ENCODE assay signal across 1 cellular context in genomic region chr13:33542309-33543088, GRCh38.
TF ChIP-seq lines count a peak whose summit lies in the region.

No MANE protein-coding gene starts in this region.

TF ChIP-seq in A549, 52 proteins besides CTCF, POLR2A, EP300 and RAD21 (continued from another document):
- TF ChIP-seq, protein P1, sequence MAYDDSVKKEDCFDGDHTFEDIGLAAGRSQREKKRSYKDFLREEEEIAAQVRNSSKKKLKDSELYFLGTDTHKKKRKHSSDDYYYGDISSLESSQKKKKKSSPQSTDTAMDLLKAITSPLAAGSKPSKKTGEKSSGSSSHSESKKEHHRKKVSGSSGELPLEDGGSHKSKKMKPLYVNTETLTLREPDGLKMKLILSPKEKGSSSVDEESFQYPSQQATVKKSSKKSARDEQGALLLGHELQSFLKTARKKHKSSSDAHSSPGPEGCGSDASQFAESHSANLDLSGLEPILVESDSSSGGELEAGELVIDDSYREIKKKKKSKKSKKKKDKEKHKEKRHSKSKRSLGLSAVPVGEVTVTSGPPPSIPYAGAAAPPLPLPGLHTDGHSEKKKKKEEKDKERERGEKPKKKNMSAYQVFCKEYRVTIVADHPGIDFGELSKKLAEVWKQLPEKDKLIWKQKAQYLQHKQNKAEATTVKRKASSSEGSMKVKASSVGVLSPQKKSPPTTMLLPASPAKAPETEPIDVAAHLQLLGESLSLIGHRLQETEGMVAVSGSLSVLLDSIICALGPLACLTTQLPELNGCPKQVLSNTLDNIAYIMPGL (CRISPR knock-in tag; IDR thresholded peaks at IDR 0.05; ENCODE audit: borderline replicate concordance), result no peak
- no peak for TF ChIP-seq NR3C1 (IDR thresholded peaks at IDR 0.05)
- TF ChIP-seq MYC (IDR thresholded peaks at IDR 0.05; ENCODE audit: borderline replicate concordance, low read length), result peak; percentile 57; the same call in 1 of the 2 replicates
- no peak for TF ChIP-seq TFCP2L1 (CRISPR knock-in tag; IDR thresholded peaks at IDR 0.05)
- TF ChIP-seq USF2 (IDR thresholded peaks at IDR 0.05), result no peak
- TF ChIP-seq KDM1A (IDR thresholded peaks at IDR 0.05; ENCODE audit: low read depth), result no peak
- TF ChIP-seq, protein P2, sequence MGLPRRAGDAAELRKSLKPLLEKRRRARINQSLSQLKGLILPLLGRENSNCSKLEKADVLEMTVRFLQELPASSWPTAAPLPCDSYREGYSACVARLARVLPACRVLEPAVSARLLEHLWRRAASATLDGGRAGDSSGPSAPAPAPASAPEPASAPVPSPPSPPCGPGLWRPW (IDR thresholded peaks at IDR 0.05), result no peak
- no peak for TF ChIP-seq RNF2 (IDR thresholded peaks at IDR 0.05; ENCODE audit: borderline replicate concordance, low read depth)
- TF ChIP-seq RCOR1 (IDR thresholded peaks at IDR 0.05; ENCODE audit: low read depth, low read length), result no peak
- peak; percentile 97 for TF ChIP-seq E2F6 (IDR thresholded peaks at IDR 0.05; ENCODE audit: borderline replicate concordance, low read depth)
- no peak for TF ChIP-seq HEYL (CRISPR knock-in tag; IDR thresholded peaks at IDR 0.05)
- no peak for TF ChIP-seq JUNB (IDR thresholded peaks at IDR 0.05)
- peak; percentile 99 for TF ChIP-seq MAX (IDR thresholded peaks at IDR 0.05)
- no peak for TF ChIP-seq ZNF302 (CRISPR knock-in tag; IDR thresholded peaks at IDR 0.05)
- no peak for TF ChIP-seq BHLHE40 (IDR thresholded peaks at IDR 0.05; ENCODE audit: low read depth, low read length)
- TF ChIP-seq, protein P3, sequence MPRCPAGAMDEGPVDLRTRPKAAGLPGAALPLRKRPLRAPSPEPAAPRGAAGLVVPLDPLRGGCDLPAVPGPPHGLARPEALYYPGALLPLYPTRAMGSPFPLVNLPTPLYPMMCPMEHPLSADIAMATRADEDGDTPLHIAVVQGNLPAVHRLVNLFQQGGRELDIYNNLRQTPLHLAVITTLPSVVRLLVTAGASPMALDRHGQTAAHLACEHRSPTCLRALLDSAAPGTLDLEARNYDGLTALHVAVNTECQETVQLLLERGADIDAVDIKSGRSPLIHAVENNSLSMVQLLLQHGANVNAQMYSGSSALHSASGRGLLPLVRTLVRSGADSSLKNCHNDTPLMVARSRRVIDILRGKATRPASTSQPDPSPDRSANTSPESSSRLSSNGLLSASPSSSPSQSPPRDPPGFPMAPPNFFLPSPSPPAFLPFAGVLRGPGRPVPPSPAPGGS (IDR thresholded peaks at IDR 0.05), result no peak; the same call in 2 of the 3 replicates
- no peak for TF ChIP-seq RARB (CRISPR knock-in tag; IDR thresholded peaks at IDR 0.05)
- peak; percentile 91 for TF ChIP-seq SMC3 (IDR thresholded peaks at IDR 0.05)
- TF ChIP-seq HDAC2 (IDR thresholded peaks at IDR 0.05), result no peak
- TF ChIP-seq CBX2 (IDR thresholded peaks at IDR 0.05; ENCODE audit: borderline replicate concordance, low read depth), result no peak
- TF ChIP-seq FOXS1 (CRISPR knock-in tag; IDR thresholded peaks at IDR 0.05), result no peak
- no peak for TF ChIP-seq ZFP36 (IDR thresholded peaks at IDR 0.05; ENCODE audit: borderline replicate concordance, partially characterized antibody)
- no peak for TF ChIP-seq ZSCAN20 (CRISPR knock-in tag; IDR thresholded peaks at IDR 0.05)
- no peak for TF ChIP-seq EHF (CRISPR knock-in tag; IDR thresholded peaks at IDR 0.05)
- peak in 1 of 2 experiments; percentile 55; a peak in 3 of 5 replicates for TF ChIP-seq JUN (IDR thresholded peaks at IDR 0.05)
- TF ChIP-seq CHD2 (IDR thresholded peaks at IDR 0.05; ENCODE audit: low read length, partially characterized antibody), result no peak
- 0 out of 2 replicates have a peak, but pooled peaks have one; percentile 0 for TF ChIP-seq MAZ (IDR thresholded peaks at IDR 0.05; ENCODE audit: borderline replicate concordance, low read depth, low read length)
- TF ChIP-seq REST (IDR thresholded peaks at IDR 0.05), result no peak
